In the genomic region with DNA sequence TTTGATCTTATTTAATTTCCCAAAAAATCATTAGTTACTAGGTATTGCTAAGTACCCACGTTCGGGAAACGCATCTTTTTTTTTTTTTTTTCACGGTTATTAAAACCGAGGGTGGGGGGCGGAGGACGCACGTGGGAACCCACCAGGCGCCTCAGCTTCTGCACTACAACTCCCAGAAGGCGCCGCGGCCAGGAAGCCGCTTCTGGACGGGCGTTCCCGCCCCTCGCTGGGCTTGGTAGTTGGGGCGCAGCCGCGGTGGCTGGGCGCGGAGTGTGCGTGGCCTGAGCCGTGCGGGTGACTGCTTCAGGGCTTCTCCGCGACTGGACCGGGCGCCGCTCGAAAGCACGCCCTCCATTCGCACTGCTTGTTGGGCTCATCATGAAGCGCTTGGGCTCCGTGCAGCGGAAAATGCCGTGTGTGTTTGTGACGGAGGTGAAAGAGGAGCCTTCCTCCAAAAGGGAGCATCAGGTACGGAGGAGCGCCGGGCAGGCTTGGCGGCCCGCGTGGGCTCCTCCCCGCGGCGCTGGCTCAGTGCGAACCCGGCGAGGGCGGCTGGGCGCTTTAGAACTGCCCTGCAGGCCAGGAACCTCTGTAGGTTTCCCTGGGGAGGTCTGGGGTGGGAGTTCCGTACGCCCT, we compare ENCODE assay signal across 8 cellular contexts. TPM values are rescaled to one million over a fixed set of nuclear protein-coding genes. Genes with fewer than 3 reads are reported as not detected.
A peak's percentile ranks its signal among the peaks of the same experiment; 100 is the strongest.
DNase-seq lines count a peak whose midpoint lies in the region; ATAC-seq and TF ChIP-seq lines count a peak whose summit lies in the region.

No MANE protein-coding gene starts in this region.

- no peak for TF ChIP-seq CTCF in uterus (IDR thresholded peaks at IDR 0.05)

- H3K27me3 ChIP-seq in right cardiac atrium (ENCODE audit: control insufficient read depth, insufficient read depth) (no peaks in the 10 kb centered on the region), uterus (no peaks in the 10 kb centered on the region)

- H3K9me3 ChIP-seq in right cardiac atrium (ENCODE audit: control insufficient read depth, low read length): no peaks in the 10 kb centered on the region
- H3K9me3 ChIP-seq in uterus: no peaks in the 10 kb centered on the region

- WGBS in right cardiac atrium: under 1% methylated on average over 54 of the region's 54 CpGs

- ATAC-seq in HG02884 (IDR thresholded peaks at IDR 0.05; ENCODE audit: unreplicated experiment) (peak; percentile 99), right cardiac atrium (peak; percentile 100)

- H3K36me3 ChIP-seq in uterus: no peaks in the 10 kb centered on the region

- intact Hi-C loops in right cardiac atrium (cut with DNase I): no loop called here
- intact Hi-C loops in uterus (cut with DNase I; ENCODE audit: low total_unique reads): no loop called here

- DNase-seq in NCI-H146 treated with DMSO at 0.1 percent for 48 hours (lab: John Stamatoyannopoulos, UW; ENCODE audit: unreplicated experiment) (peak; percentile 60), T-helper 1 cell (peak; percentile 68 to 84 (median 81)), amygdala (lab: John Stamatoyannopoulos, UW) (peak; percentile 32 to 95 (median 84)), right cardiac atrium (peak; percentile 95 to 97 (median 96)), pulmonary artery endothelial cell (ENCODE audit: low read depth, low spot score) (peak; percentile 55), uterus (peak; percentile 87)

- H3K27ac ChIP-seq in right cardiac atrium (ENCODE audit: low read length): peak overlapping the region; percentile 21
- peak overlapping the region; percentile 73 to 83 for H3K27ac ChIP-seq in uterus

- H3K4me3 ChIP-seq in right cardiac atrium (ENCODE audit: low read length): peak overlapping the region; percentile 92
- peak overlapping the region; percentile 71 to 90 for H3K4me3 ChIP-seq in uterus

- H3K4me1 ChIP-seq in right cardiac atrium (ENCODE audit: control insufficient read depth, insufficient read depth, low read length) (peaks cover 2% of the 10 kb centered on the region), uterus (no peaks in the 10 kb centered on the region)

- peak; percentile 92 for TF ChIP-seq POLR2A in GM15510 (IDR thresholded peaks at IDR 0.05; ENCODE audit: borderline replicate concordance, extremely low read depth, insufficient read length)
- peak; percentile 83 to 92 for TF ChIP-seq POLR2A in uterus (IDR thresholded peaks at IDR 0.05)

RNA-seq across cellular contexts. Expression of gene C12orf50, which starts 6.2 kb away (rescaled TPM):
- total RNA-seq in right cardiac atrium (under 1 TPM in 2 of 4 donors, not detected in 2; 0.06 to 0.17 TPM), pulmonary artery endothelial cell (0.07 TPM in 1 of 2 replicates, not detected in the other), uterus (1 to 10 TPM in 1 of 4 donors, under 1 TPM in 1, not detected in 2; 0.40 to 7.7 TPM)
- polyA plus RNA-seq in right cardiac atrium: not detected

Comparison
In these comparisons a context has a peak if more than half of its experiments do, and no peak if none do; other contexts are left out.
1. Peak in every context shown above with its lines: DNase-seq, ATAC-seq, H3K4me3 ChIP-seq and H3K27ac ChIP-seq.